1 cellular context compared by ENCODE assay signal in genomic region chr10:73940634-73941221, GRCh38.
TF ChIP-seq lines count a peak whose summit lies in the region.

No MANE protein-coding gene starts in this region.

TF ChIP-seq in K562, 482 proteins besides CTCF, POLR2A, EP300 and RAD21 (continued from another document and continues in another):
- no peak for TF ChIP-seq PBX2 (CRISPR knock-in tag; IDR thresholded peaks at IDR 0.05; ENCODE audit: low read depth)
- no peak for TF ChIP-seq PBX2 (tag; conservative IDR thresholded peaks at IDR 0.05; ENCODE audit: low read depth)
- TF ChIP-seq ZNF695 (CRISPR knock-in tag; IDR thresholded peaks at IDR 0.05), result no peak
- no peak for TF ChIP-seq KAT8 (IDR thresholded peaks at IDR 0.05; ENCODE audit: low read depth)
- peak; percentile 50; the same call in 1 of the 2 replicates for TF ChIP-seq JUN (IDR thresholded peaks at IDR 0.05; ENCODE audit: borderline replicate concordance, low read depth, low read length)
- TF ChIP-seq JUN (CRISPR knock-in tag; IDR thresholded peaks at IDR 0.05; ENCODE audit: borderline replicate concordance), result no peak
- no peak for TF ChIP-seq HBP1 (CRISPR knock-in tag; IDR thresholded peaks at IDR 0.05)
- TF ChIP-seq E2F6 (IDR thresholded peaks at IDR 0.05; ENCODE audit: borderline replicate concordance in 1 of 2, extremely low read depth in 1 of 2, insufficient read depth in 1 of 2, insufficient read length in 1 of 2, low read depth in 1 of 2, low read length in 1 of 2, poor library complexity in 1 of 2, severe bottlenecking in 1 of 2), result peak; percentile 58 to 66
- no peak for TF ChIP-seq SRSF7 (optimal IDR thresholded peaks at IDR 0.05; ENCODE audit: low read depth, low read length)
- no peak for TF ChIP-seq PRMT5 (CRISPR knock-in tag; IDR thresholded peaks at IDR 0.05)
- TF ChIP-seq ILK (tag; IDR thresholded peaks at IDR 0.05; ENCODE audit: borderline replicate concordance, low read depth), result no peak
- TF ChIP-seq ZNF740 (CRISPR knock-in tag; IDR thresholded peaks at IDR 0.05), result peak; percentile 83; the same call in 1 of the 2 replicates
- TF ChIP-seq ZNF740 (tag; IDR thresholded peaks at IDR 0.05), result no peak
- TF ChIP-seq ZNF280B (CRISPR knock-in tag; IDR thresholded peaks at IDR 0.05), result no peak
- no peak; the same call in 1 of the 2 replicates for TF ChIP-seq ELF2 (CRISPR knock-in tag; IDR thresholded peaks at IDR 0.05)
- TF ChIP-seq TAL1 (IDR thresholded peaks at IDR 0.05), result no peak
- TF ChIP-seq GATAD2A (IDR thresholded peaks at IDR 0.05), result no peak; the same call in 1 of the 2 replicates
- TF ChIP-seq ZNF324 (CRISPR knock-in tag; IDR thresholded peaks at IDR 0.05), result no peak
- TF ChIP-seq U2AF2 (optimal IDR thresholded peaks at IDR 0.05; ENCODE audit: low read depth, low read length), result no peak
- peak; percentile 76 for TF ChIP-seq E2F1 (CRISPR knock-in tag; IDR thresholded peaks at IDR 0.05)
- no peak for TF ChIP-seq ZBTB43 (CRISPR knock-in tag; IDR thresholded peaks at IDR 0.05)
- 0 out of 4 replicates have a peak, but pooled peaks of 1 of the 2 experiments have one; percentile 2 for TF ChIP-seq KDM1A (IDR thresholded peaks at IDR 0.05)
- peak; percentile 81; the same call in 1 of the 2 replicates for TF ChIP-seq PHF21A (IDR thresholded peaks at IDR 0.05; ENCODE audit: borderline replicate concordance, low read depth)
- no peak for TF ChIP-seq ATF2 (CRISPR knock-in tag; IDR thresholded peaks at IDR 0.05)
- TF ChIP-seq ZNF444 (CRISPR knock-in tag; IDR thresholded peaks at IDR 0.05), result no peak
- peak; percentile 72; the same call in 1 of the 2 replicates for TF ChIP-seq ETV5 (CRISPR knock-in tag; IDR thresholded peaks at IDR 0.05; ENCODE audit: low read depth)
- TF ChIP-seq MLLT1 (IDR thresholded peaks at IDR 0.05), result peak; percentile 36 to 68; a peak in 2 of 4 replicates
- no peak for TF ChIP-seq ZNF764 (CRISPR knock-in tag; IDR thresholded peaks at IDR 0.05; ENCODE audit: low read depth)
- no peak for TF ChIP-seq ZNF449 (CRISPR knock-in tag; IDR thresholded peaks at IDR 0.05)
- no peak for TF ChIP-seq ZNF436 (CRISPR knock-in tag; IDR thresholded peaks at IDR 0.05)
- peak; percentile 85 for TF ChIP-seq POLR2G (IDR thresholded peaks at IDR 0.05; ENCODE audit: low read depth, low read length)
- TF ChIP-seq HMG20A (CRISPR knock-in tag; conservative IDR thresholded peaks at IDR 0.05), result no peak
- no peak for TF ChIP-seq ZNF551 (CRISPR knock-in tag; IDR thresholded peaks at IDR 0.05)
